In genomic region chr2:200477667-200478121, GRCh38 we compare ENCODE assay signal across 1 cellular context.
TF ChIP-seq lines count a peak whose summit lies in the region.

No MANE protein-coding gene starts in this region.

TF ChIP-seq in K562, 482 proteins besides CTCF, POLR2A, EP300 and RAD21:
- no peak for TF ChIP-seq CGGBP1 (CRISPR knock-in tag; IDR thresholded peaks at IDR 0.05)
- no peak for TF ChIP-seq SAP30 (IDR thresholded peaks at IDR 0.05; ENCODE audit: borderline replicate concordance, insufficient read depth, low read depth, low read length, poor library complexity, severe bottlenecking)
- no peak for TF ChIP-seq C11orf30 (IDR thresholded peaks at IDR 0.05; ENCODE audit: low read depth)
